In genomic region chr11:101336858-101337257, GRCh38 we compare ENCODE assay signal across 27 cellular contexts.
DNase-seq lines count a peak whose midpoint lies in the region; ATAC-seq and TF ChIP-seq lines count a peak whose summit lies in the region.
"Had no signal": no experiment of that assay in that cellular context is flagged by ENCODE, and none has a peak within 500 bp of the region (broad histone marks: within the 10 kb centered on the region; RNA-seq: fewer than 3 reads in every experiment).

No MANE protein-coding gene starts in this region.

- no peak overlapping the region for H2AFZ ChIP-seq in hepatocyte

- ATAC-seq in GM18867 (IDR thresholded peaks at IDR 0.05; ENCODE audit: unreplicated experiment) = no peak
- ATAC-seq: activated T-helper 17 cell treated with anti-CD3 and anti-CD28 coated beads, Interleukin-2, amount 50 U/mL, for 72 hours had no signal

- no peak overlapping the region for H3K27ac Mint-ChIP-seq in mesothelial cell of epicardium
- H3K27ac Mint-ChIP-seq: activated CD4-positive, alpha-beta memory T cell treated with anti-CD3 and anti-CD28 coated beads, Interleukin-2, amount 10 ng/mL, durations not matched to agents 7 days and 5 days; activated naive CD4-positive, alpha-beta T cell treated with anti-CD3 and anti-CD28 coated beads, Interleukin-2, amount 50 U/mL, for 24 hours; activated T-helper 17 cell treated with anti-CD3 and anti-CD28 coated beads, Interleukin-2, amount 50 U/mL, for 72 hours; CD4-positive, CD25-positive, alpha-beta regulatory T cell; IgD-negative memory B cell; naive B cell; T-helper 1 cell treated with Interleukin-12 subunit alpha and Interleukin-12 subunit beta and Interleukin-4 antibody, amounts not matched to agents 30 μg/mL and 1 μg/mL, for 36 hours had no signal

- H3K9me2 ChIP-seq in hepatocyte (replicated peaks; ENCODE audit: insufficient read depth) = no peaks in the 10 kb centered on the region

- H3K27me3 ChIP-seq in iPS-20b (ENCODE audit: insufficient read depth, low read length) (no peaks in the 10 kb centered on the region), hepatocyte (no peaks in the 10 kb centered on the region)

- H3K4me1 ChIP-seq in iPS-20b (ENCODE audit: insufficient read depth, low read length) = peaks cover 11% of the 10 kb centered on the region; the same call in 1 of the 2 replicates
- H3K4me1 ChIP-seq in hepatocyte (ENCODE audit: insufficient read depth) = no peaks in the 10 kb centered on the region

- no peak overlapping the region for H3K4me3 Mint-ChIP-seq in mesothelial cell of epicardium
- H3K4me3 Mint-ChIP-seq: activated CD4-positive, alpha-beta memory T cell treated with anti-CD3 and anti-CD28 coated beads, Interleukin-2, amount 10 ng/mL, durations not matched to agents 7 days and 5 days; activated naive CD4-positive, alpha-beta T cell treated with anti-CD3 and anti-CD28 coated beads, Interleukin-2, amount 50 U/mL, for 24 hours; activated T-helper 17 cell treated with anti-CD3 and anti-CD28 coated beads, Interleukin-2, amount 50 U/mL, for 72 hours; CD4-positive, CD25-positive, alpha-beta regulatory T cell; IgD-negative memory B cell; naive B cell; T-helper 1 cell treated with Interleukin-12 subunit alpha and Interleukin-12 subunit beta and Interleukin-4 antibody, amounts not matched to agents 30 μg/mL and 1 μg/mL, for 36 hours had no signal

- no peak overlapping the region for H3K27ac ChIP-seq in iPS-20b (ENCODE audit: low read length)
- no peak overlapping the region for H3K27ac ChIP-seq in hepatocyte

- H3K27me3 Mint-ChIP-seq in mesothelial cell of epicardium (ENCODE audit: low read depth) = peaks cover 67% of the 10 kb centered on the region
- H3K27me3 Mint-ChIP-seq: activated CD4-positive, alpha-beta memory T cell treated with anti-CD3 and anti-CD28 coated beads, Interleukin-2, amount 10 ng/mL, durations not matched to agents 7 days and 5 days; activated naive CD4-positive, alpha-beta T cell treated with anti-CD3 and anti-CD28 coated beads, Interleukin-2, amount 50 U/mL, for 24 hours; activated T-helper 17 cell treated with anti-CD3 and anti-CD28 coated beads, Interleukin-2, amount 50 U/mL, for 72 hours; CD4-positive, CD25-positive, alpha-beta regulatory T cell; IgD-negative memory B cell; naive B cell had no signal

- H3K36me3 ChIP-seq in iPS-20b (ENCODE audit: insufficient read depth, low read depth, low read length) (no peaks in the 10 kb centered on the region), hepatocyte (replicated peaks; ENCODE audit: insufficient read depth, low read depth) (no peaks in the 10 kb centered on the region)

- H3K79me2 ChIP-seq in hepatocyte = no peaks in the 10 kb centered on the region

- 0 out of 2 replicates have a peak overlapping the region, but pooled peaks have one; percentile 7 for H3K4me3 ChIP-seq in iPS-20b (ENCODE audit: low read length)
- H3K4me3 ChIP-seq in hepatocyte = no peak overlapping the region

- H3K4me2 ChIP-seq in hepatocyte = no peak overlapping the region

- no peaks in the 10 kb centered on the region for H4K20me1 ChIP-seq in hepatocyte (ENCODE audit: insufficient read depth, poor library complexity, severe bottlenecking)

- no peak overlapping the region for H3K9ac ChIP-seq in iPS-20b (ENCODE audit: low read depth, low read length)

- TF ChIP-seq CTCF in mesothelial cell of epicardium (IDR thresholded peaks at IDR 0.05; ENCODE audit: unreplicated experiment) (no peak), hepatocyte (IDR thresholded peaks at IDR 0.05; ENCODE audit: poor library complexity) (no peak)

- H3K4me1 Mint-ChIP-seq in mesothelial cell of epicardium = peaks cover 4% of the 10 kb centered on the region
- H3K4me1 Mint-ChIP-seq: activated CD4-positive, alpha-beta memory T cell treated with anti-CD3 and anti-CD28 coated beads, Interleukin-2, amount 10 ng/mL, durations not matched to agents 7 days and 5 days; activated naive CD4-positive, alpha-beta T cell treated with anti-CD3 and anti-CD28 coated beads, Interleukin-2, amount 50 U/mL, for 24 hours; activated T-helper 17 cell treated with anti-CD3 and anti-CD28 coated beads, Interleukin-2, amount 50 U/mL, for 72 hours; CD4-positive, CD25-positive, alpha-beta regulatory T cell; IgD-negative memory B cell; naive B cell had no signal

- no peaks in the 10 kb centered on the region for H3K36me3 Mint-ChIP-seq in mesothelial cell of epicardium
- H3K36me3 Mint-ChIP-seq: activated naive CD4-positive, alpha-beta T cell treated with anti-CD3 and anti-CD28 coated beads, Interleukin-2, amount 50 U/mL, for 24 hours; CD4-positive, CD25-positive, alpha-beta regulatory T cell; IgD-negative memory B cell; naive B cell had no signal

- no peaks in the 10 kb centered on the region for H3K9me3 ChIP-seq in iPS-20b (ENCODE audit: insufficient read depth, low read depth, low read length)
- no peaks in the 10 kb centered on the region for H3K9me3 ChIP-seq in hepatocyte (ENCODE audit: low read depth)

- 58% methylated on average over 4 of the region's 4 CpGs for WGBS in hepatocyte (ENCODE audit: low lambda C conversion rate, missing lambda C conversion rate)

- DNase-seq in DMS53 (lab: John Stamatoyannopoulos, UW) (peak; percentile 28), DMS53 treated with DMSO at 0.1 percent for 48 hours (lab: John Stamatoyannopoulos, UW; ENCODE audit: unreplicated experiment) (no peak), NCI-H69 (lab: John Stamatoyannopoulos, UW) (peak; percentile 32), mesothelial cell of epicardium (ENCODE audit: low spot score in 2 of 2, unreplicated experiment in 2 of 2) (no peak), hepatocyte (ENCODE audit: low spot score) (no peak)
- no peak for DNase-seq in activated effector memory CD4-positive, alpha-beta T cell treated with anti-CD3 and anti-CD28 coated beads, Interleukin-2, amount 50 U/mL, for 16 hours
- DNase-seq: 8988T; activated CD4-positive, alpha-beta memory T cell treated with anti-CD3 and anti-CD28 coated beads, Interleukin-2, amount 10 ng/mL, durations not matched to agents 7 days and 5 days; activated CD4-positive, CD25-positive, alpha-beta regulatory T cell treated with anti-CD3 and anti-CD28 coated beads, Interleukin-2, amount 50 U/mL, for 72 hours; activated CD8-positive, alpha-beta memory T cell treated with anti-CD3 and anti-CD28 coated beads, Interleukin-2, amount 50 U/mL, for 48 hours; CD4-positive, CD25-positive, alpha-beta regulatory T cell; effector CD4-positive, alpha-beta T cell; glutamatergic neuron; H7; mesendoderm; naive B cell; NCI-H1105; NCI-H526 treated with DMSO at 0.1 percent for 48 hours; nucleus accumbens; RPMI8226; stimulated activated naive CD4-positive, alpha-beta T cell had no signal

- H3K9me3 Mint-ChIP-seq in mesothelial cell of epicardium = no peaks in the 10 kb centered on the region
- H3K9me3 Mint-ChIP-seq: naive B cell; T-helper 1 cell treated with Interleukin-12 subunit alpha and Interleukin-12 subunit beta and Interleukin-4 antibody, amounts not matched to agents 30 μg/mL and 1 μg/mL, for 36 hours had no signal

Comparison
In these comparisons a context has a peak if more than half of its experiments do, and no peak if none do; other contexts are left out.
1. DNase-seq: peak in DMS53 (single experiment) and NCI-H69 (single experiment); none in DMS53 treated with DMSO at 0.1 percent for 48 hours (single experiment), mesothelial cell of epicardium (0 of 2), hepatocyte (single experiment) and activated effector memory CD4-positive, alpha-beta T cell treated with anti-CD3 and anti-CD28 coated beads, Interleukin-2, amount 50 U/mL, for 16 hours (single experiment).